Comparison of ENCODE assay signal across 8 cellular contexts in the genomic region with DNA sequence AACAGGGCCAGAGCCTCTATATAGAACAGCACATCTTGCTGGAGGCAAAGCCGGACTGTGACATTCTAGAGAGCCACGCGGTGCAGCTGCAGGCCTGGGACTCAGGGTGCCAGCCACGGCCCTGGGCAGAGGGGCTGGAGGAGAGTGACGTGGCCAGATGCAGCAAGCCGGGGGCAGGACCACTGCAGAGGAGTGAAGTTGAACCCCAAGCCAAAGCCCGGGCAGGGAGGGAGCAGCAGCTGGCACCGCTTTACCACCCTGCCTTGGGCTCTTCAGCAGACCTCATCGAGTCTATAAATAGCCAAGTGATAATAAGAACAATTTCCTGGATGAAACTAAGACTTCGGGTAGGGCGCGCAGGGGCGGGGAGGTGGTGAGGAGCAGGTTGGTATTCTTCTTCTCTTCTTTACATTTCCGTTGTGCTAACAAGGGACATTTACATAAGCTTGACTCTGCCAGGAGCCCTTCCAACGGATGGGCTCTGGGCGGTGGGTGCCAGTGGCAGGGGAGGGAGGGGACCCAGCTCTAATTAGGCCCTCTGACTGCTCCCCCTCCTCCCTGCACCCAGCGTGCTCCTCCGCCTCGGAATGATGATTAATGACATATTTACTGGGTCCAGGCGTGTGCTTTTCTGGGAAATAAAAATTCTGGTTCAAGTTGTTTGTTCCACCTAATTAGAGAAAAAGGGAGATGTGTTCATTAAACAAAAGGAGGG.
A peak's percentile ranks its signal among the peaks of the same experiment; 100 is the strongest.
DNase-seq lines count a peak whose midpoint lies in the region; ATAC-seq, FAIRE-seq and TF ChIP-seq lines count a peak whose summit lies in the region.

No MANE protein-coding gene starts in this region.

- ATAC-seq in HG03175 (IDR thresholded peaks at IDR 0.05; ENCODE audit: unreplicated experiment) = peak; percentile 83

- H3K79me2 ChIP-seq in OCI-LY7 (ENCODE audit: insufficient read depth, low read depth, low read length) = no peaks in the 10 kb centered on the region
- H3K79me2 ChIP-seq in keratinocyte (ENCODE audit: control insufficient read depth, insufficient read depth, low read length) = no peaks in the 10 kb centered on the region

- DNase-seq in CD4-positive, alpha-beta memory T cell = peak in 1 of 5 donors; percentile 6
- DNase-seq in GM19239 (ENCODE audit: insufficient read length, low spot score) = peak; percentile 53
- DNase-seq in OCI-LY7 (ENCODE audit: low spot score) = peak; percentile 90
- no peak for DNase-seq in keratinocyte (ENCODE audit: low read depth, low spot score)
- DNase-seq in nephron progenitor cell = no peak
- DNase-seq in LoVo (ENCODE audit: low spot score) = no peak
- no peak for DNase-seq in activated gamma-delta T cell treated with Interleukin-2 at 50 U/mL for 16 hours

- H4K20me1 ChIP-seq in OCI-LY7 (ENCODE audit: insufficient read depth, low read length) (no peaks in the 10 kb centered on the region), keratinocyte (ENCODE audit: control insufficient read depth, extremely low read depth, insufficient read depth, low read length) (no peaks in the 10 kb centered on the region)

- no peaks in the 10 kb centered on the region for H3K9me3 Mint-ChIP-seq in CD4-positive, alpha-beta memory T cell
- H3K9me3 Mint-ChIP-seq in nephron progenitor cell = peaks cover 3% of the 10 kb centered on the region

- H3K9me3 ChIP-seq in CD4-positive, alpha-beta memory T cell (ENCODE audit: control insufficient read depth in 1 of 2, low read length in 2 of 2) = no peaks in the 10 kb centered on the region
- H3K9me3 ChIP-seq in OCI-LY7 (ENCODE audit: low read length) = no peaks in the 10 kb centered on the region; the same call in 1 of the 2 replicates
- peaks cover 3% of the 10 kb centered on the region for H3K9me3 ChIP-seq in keratinocyte (ENCODE audit: control insufficient read depth, low read depth, low read length)

- peaks cover 11 to 25% (median 15%) of the 10 kb centered on the region in 4 donors for H3K4me1 Mint-ChIP-seq in CD4-positive, alpha-beta memory T cell
- peaks cover 12% of the 10 kb centered on the region for H3K4me1 Mint-ChIP-seq in nephron progenitor cell

- TF ChIP-seq CTCF in OCI-LY7 (conservative IDR thresholded peaks at IDR 0.05; ENCODE audit: low read length) = no peak
- TF ChIP-seq CTCF in keratinocyte (optimal IDR thresholded peaks at IDR 0.05 in 1 of 3, IDR thresholded peaks at IDR 0.05 in 1 of 3, conservative IDR thresholded peaks at IDR 0.05 in 1 of 3; ENCODE audit: extremely low read depth in 1 of 3, insufficient read depth in 2 of 3, low read length in 3 of 3) = no peak
- no peak for TF ChIP-seq CTCF in nephron progenitor cell (IDR thresholded peaks at IDR 0.05)

- no peak overlapping the region for H3K27ac ChIP-seq in CD4-positive, alpha-beta memory T cell (ENCODE audit: low read depth, low read length)
- H3K27ac ChIP-seq in OCI-LY7 (ENCODE audit: low read depth, low read length, poor library complexity, severe bottlenecking) (peak overlapping the region; percentile 89), keratinocyte (ENCODE audit: control insufficient read depth, insufficient read depth, low read length) (no peak overlapping the region)

- H3K4me3 ChIP-seq in CD4-positive, alpha-beta memory T cell (ENCODE audit: low read length in 2 of 2) = no peak overlapping the region
- H3K4me3 ChIP-seq in OCI-LY7 (ENCODE audit: low read depth, low read length, poor library complexity, severe bottlenecking) (peak overlapping the region; percentile 57), keratinocyte (ENCODE audit: control insufficient read depth in 2 of 3, extremely low read depth in 1 of 3, insufficient read depth in 2 of 3, low read depth in 1 of 3, low read length in 3 of 3) (no peak overlapping the region)

- peaks cover 6% of the 10 kb centered on the region for H3K4me1 ChIP-seq in CD4-positive, alpha-beta memory T cell (ENCODE audit: insufficient read depth, low read length)
- peaks cover 45% of the 10 kb centered on the region for H3K4me1 ChIP-seq in OCI-LY7 (ENCODE audit: insufficient read depth, low read length, poor library complexity, severe bottlenecking)
- H3K4me1 ChIP-seq in keratinocyte (ENCODE audit: control insufficient read depth, extremely low read depth, insufficient read depth, low read length) = no peaks in the 10 kb centered on the region

- H3K4me3 Mint-ChIP-seq in CD4-positive, alpha-beta memory T cell = peak overlapping the region in 6 of 8 donors; percentile 27 to 74 (median 46)
- no peak overlapping the region for H3K4me3 Mint-ChIP-seq in nephron progenitor cell

- dilution Hi-C loops in keratinocyte (cut with MboI; ENCODE audit: extremely low pct_ligation_motif_present, low sequenced_read_pairs) = no loop called here

- no peak overlapping the region for H3K9ac ChIP-seq in keratinocyte (ENCODE audit: control insufficient read depth, extremely low read depth, insufficient read depth, low read length)

- H2AFZ ChIP-seq in OCI-LY7 (ENCODE audit: low read length) = peak overlapping the region; percentile 75
- no peak overlapping the region for H2AFZ ChIP-seq in keratinocyte (ENCODE audit: control insufficient read depth, low read length)

- intact Hi-C loops in CD4-positive, alpha-beta memory T cell (cut with micrococcal nuclease) = no loop called here
- intact Hi-C loops in OCI-LY7 (cut with micrococcal nuclease; ENCODE audit: unreplicated experiment) = loop anchor here (1.0 kb wide), 2 partner anchors 15 to 22 kb away; no protein-coding TSS in a partner anchor

- FAIRE-seq in GM19239 (lab: Jason Lieb, UNC) (peak; percentile 94), keratinocyte (lab: Jason Lieb, UNC) (peak; percentile 17)

- H3K36me3 Mint-ChIP-seq in CD4-positive, alpha-beta memory T cell = no peaks in the 10 kb centered on the region
- H3K36me3 Mint-ChIP-seq in nephron progenitor cell (ENCODE audit: low read depth) = no peaks in the 10 kb centered on the region

- peaks cover 0 to 4% of the 10 kb centered on the region in 2 donors for H3K27me3 Mint-ChIP-seq in CD4-positive, alpha-beta memory T cell
- peaks cover 5% of the 10 kb centered on the region for H3K27me3 Mint-ChIP-seq in nephron progenitor cell (ENCODE audit: low read depth, poor library complexity)

- no peaks in the 10 kb centered on the region for H3K36me3 ChIP-seq in CD4-positive, alpha-beta memory T cell (ENCODE audit: insufficient read depth, low read length)
- no peaks in the 10 kb centered on the region for H3K36me3 ChIP-seq in OCI-LY7 (ENCODE audit: insufficient read depth, low read length)
- no peaks in the 10 kb centered on the region for H3K36me3 ChIP-seq in keratinocyte (ENCODE audit: control insufficient read depth in 2 of 2, extremely low read depth in 1 of 2, insufficient read depth in 2 of 2, low read length in 2 of 2)

- POLR2A ChIA-PET in CD4-positive, alpha-beta memory T cell (lab: Charles Lee; ENCODE audit: partially characterized antibody) = interaction anchor here (0.7 kb wide), 1 partner anchor 15 kb away, joined by 3 read pairs; no protein-coding TSS in a partner anchor
- POLR2A ChIA-PET in OCI-LY7 (lab: Charles Lee) = interaction anchor here (0.6 to 5.4 kb wide), 14 partner anchors 10 to 213 kb away, joined by 3 to 48 read pairs (median 4); a partner anchor contains a TSS

- CTCF ChIA-PET in CD4-positive, alpha-beta memory T cell (lab: Charles Lee; ENCODE audit: partially characterized antibody) = interaction anchor here (8.7 kb wide), 1 partner anchor 14 kb away, joined by 70 read pairs; no protein-coding TSS in a partner anchor
- CTCF ChIA-PET in OCI-LY7 (lab: Charles Lee; ENCODE audit: unreplicated experiment) = interaction anchor here (0.9 to 4.2 kb wide), 3 partner anchors 14 to 922 kb away, joined by 3 to 32 read pairs (median 6); no protein-coding TSS in a partner anchor

- no peaks in the 10 kb centered on the region for H3K9me1 ChIP-seq in keratinocyte (ENCODE audit: control insufficient read depth, extremely low read depth, insufficient read depth, low read length)

- H3K4me2 ChIP-seq in OCI-LY7 (ENCODE audit: low read length) (peak overlapping the region; percentile 74), keratinocyte (ENCODE audit: control insufficient read depth, extremely low read depth, insufficient read depth, low read depth, low read length) (peak overlapping the region; percentile 16)

- no peaks in the 10 kb centered on the region for H3K27me3 ChIP-seq in CD4-positive, alpha-beta memory T cell (ENCODE audit: insufficient read depth, low read length)
- peaks cover 35% of the 10 kb centered on the region for H3K27me3 ChIP-seq in keratinocyte (ENCODE audit: control insufficient read depth, extremely low read depth, insufficient read depth, low read length)

- BruUV-seq in OCI-LY7 (replicated peaks; lab: Mats Ljungman, UMichigan) = no TSS peak

- peak overlapping the region in 5 of 7 donors; percentile 30 to 75 (median 53) for H3K27ac Mint-ChIP-seq in CD4-positive, alpha-beta memory T cell
- H3K27ac Mint-ChIP-seq in nephron progenitor cell = no peak overlapping the region

- no peaks in the 10 kb centered on the region for H3K9me2 ChIP-seq in OCI-LY7 (ENCODE audit: insufficient read depth, low read length)

Comparison
In these comparisons a context has a peak if more than half of its experiments do, and no peak if none do; other contexts are left out.
1. DNase-seq: peak in GM19239 (single experiment) and OCI-LY7 (single experiment); none in keratinocyte (single experiment), nephron progenitor cell (single experiment), LoVo (single experiment) and activated gamma-delta T cell treated with Interleukin-2 at 50 U/mL for 16 hours (single experiment).